In the genomic region with DNA sequence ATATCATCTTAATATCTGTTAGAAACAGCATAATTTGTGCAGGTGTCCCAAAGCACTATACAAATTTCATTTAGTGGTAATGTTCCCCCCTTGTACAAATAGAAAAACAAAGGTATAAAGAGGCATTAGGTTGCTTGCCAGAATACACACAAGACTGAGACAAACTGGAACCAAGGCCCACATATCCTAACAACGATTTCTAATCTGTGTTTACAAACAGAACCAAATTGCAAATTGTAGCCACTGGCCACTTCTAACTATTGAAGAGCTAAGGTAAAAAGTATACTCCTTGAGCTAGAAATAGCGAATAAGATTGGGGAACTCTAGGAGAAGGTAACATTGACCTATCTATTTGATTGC, we compare ENCODE assay signal across 20 cellular contexts.
DNase-seq lines count a peak whose midpoint lies in the region; TF ChIP-seq lines count a peak whose summit lies in the region.
"Had no signal": no experiment of that assay in that cellular context is flagged by ENCODE, and none has a peak within 500 bp of the region (broad histone marks: within the 10 kb centered on the region; RNA-seq: fewer than 3 reads in every experiment).

No MANE protein-coding gene starts in this region.

- H3K36me3 ChIP-seq in endocrine pancreas (ENCODE audit: control insufficient read depth, insufficient read depth, low read length) (no peaks in the 10 kb centered on the region), thyroid gland (no peaks in the 10 kb centered on the region)
- H3K36me3 ChIP-seq: heart right ventricle, SJSA1 had no signal

- intact Hi-C loops in thyroid gland (cut with DNase I): no loop called here
- intact Hi-C loops in dorsolateral prefrontal cortex (cut with DNase I): no loop called here

- TF ChIP-seq CTCF in thyroid gland (IDR thresholded peaks at IDR 0.05) (no peak), dorsolateral prefrontal cortex (IDR thresholded peaks at IDR 0.05 in 54 of 56, conservative IDR thresholded peaks at IDR 0.05 in 2 of 56; ENCODE audit: low read depth in 1 of 56, partially characterized antibody in 56 of 56) (no peak)

- no peak overlapping the region for H3K9ac ChIP-seq in endocrine pancreas (ENCODE audit: control insufficient read depth, insufficient read depth, low read length)

- 54 to 64% methylated on average over 2 of the region's 2 CpGs for WGBS in thyroid gland, 2 donors

- no peak for TF ChIP-seq POLR2A in thyroid gland (IDR thresholded peaks at IDR 0.05)

- H3K4me3 ChIP-seq in endocrine pancreas (ENCODE audit: control insufficient read depth, insufficient read depth, low read length) (peak overlapping the region; percentile 14), thyroid gland (replicated peaks in 1 of 3) (no peak overlapping the region), dorsolateral prefrontal cortex (no peak overlapping the region)
- H3K4me3 ChIP-seq: heart right ventricle, lung, SJSA1 had no signal

- DNase-seq in DMS53 (lab: John Stamatoyannopoulos, UW) (peak; percentile 29), DMS53 treated with DMSO at 0.1 percent for 48 hours (lab: John Stamatoyannopoulos, UW; ENCODE audit: unreplicated experiment) (no peak), NCI-H2029 treated with DMSO at 0.1 percent for 48 hours (lab: John Stamatoyannopoulos, UW) (peak; percentile 74), thyroid gland (no peak), cortex of kidney (lab: John Stamatoyannopoulos, UW) (no peak), dorsolateral prefrontal cortex (no peak)
- DNase-seq in activated CD4-positive, CD25-positive, alpha-beta regulatory T cell (lab: John Stamatoyannopoulos, UW): no peak
- DNase-seq: 8988T; activated CD4-positive, alpha-beta T cell treated with anti-CD3 and anti-CD28 coated beads, Interleukin-2, amount 50 U/mL, for 1 hour; activated gamma-delta T cell treated with Interleukin-2 at 50 U/mL for 16 hours; H7; heart right ventricle; Karpas-422; NCI-H1694; NCI-H82; stimulated activated CD4-positive, alpha-beta T cell treated with anti-CD3 and anti-CD28 coated beads, Interleukin-4, amount 100 ng/mL, for 1 hour; trophoblast cell had no signal

- no peaks in the 10 kb centered on the region for H3K4me1 ChIP-seq in endocrine pancreas (ENCODE audit: control insufficient read depth, insufficient read depth, low read length)
- peaks cover 16 to 30% of the 10 kb centered on the region in 2 donors for H3K4me1 ChIP-seq in thyroid gland
- H3K4me1 ChIP-seq: heart right ventricle, SJSA1 had no signal

- H3K27me3 ChIP-seq in endocrine pancreas (ENCODE audit: control insufficient read depth, insufficient read depth, low read length) (no peaks in the 10 kb centered on the region), thyroid gland (no peaks in the 10 kb centered on the region), dorsolateral prefrontal cortex (no peaks in the 10 kb centered on the region)
- H3K27me3 ChIP-seq: heart right ventricle, SJSA1 had no signal

- H3K27ac ChIP-seq in thyroid gland: peak overlapping the region; percentile 15 to 66 (median 32)
- no peak overlapping the region for H3K27ac ChIP-seq in dorsolateral prefrontal cortex
- H3K27ac ChIP-seq: heart right ventricle, SJSA1 had no signal

- no peaks in the 10 kb centered on the region for H3K9me3 ChIP-seq in endocrine pancreas (ENCODE audit: control insufficient read depth, low read length)
- H3K9me3 ChIP-seq in thyroid gland: no peaks in the 10 kb centered on the region
- H3K9me3 ChIP-seq: SJSA1 had no signal

Comparison
In these comparisons a context has a peak if more than half of its experiments do, and no peak if none do; other contexts are left out.
1. DNase-seq: peak in DMS53 (single experiment) and NCI-H2029 treated with DMSO at 0.1 percent for 48 hours (single experiment); none in DMS53 treated with DMSO at 0.1 percent for 48 hours (single experiment), thyroid gland (0 of 2), activated CD4-positive, CD25-positive, alpha-beta regulatory T cell (0 of 4), cortex of kidney (single experiment) and dorsolateral prefrontal cortex (0 of 10).
2. H3K27ac ChIP-seq: peak in thyroid gland (3 of 3); none in dorsolateral prefrontal cortex (0 of 59).